9 cellular contexts compared by ENCODE assay signal in the genomic region with DNA sequence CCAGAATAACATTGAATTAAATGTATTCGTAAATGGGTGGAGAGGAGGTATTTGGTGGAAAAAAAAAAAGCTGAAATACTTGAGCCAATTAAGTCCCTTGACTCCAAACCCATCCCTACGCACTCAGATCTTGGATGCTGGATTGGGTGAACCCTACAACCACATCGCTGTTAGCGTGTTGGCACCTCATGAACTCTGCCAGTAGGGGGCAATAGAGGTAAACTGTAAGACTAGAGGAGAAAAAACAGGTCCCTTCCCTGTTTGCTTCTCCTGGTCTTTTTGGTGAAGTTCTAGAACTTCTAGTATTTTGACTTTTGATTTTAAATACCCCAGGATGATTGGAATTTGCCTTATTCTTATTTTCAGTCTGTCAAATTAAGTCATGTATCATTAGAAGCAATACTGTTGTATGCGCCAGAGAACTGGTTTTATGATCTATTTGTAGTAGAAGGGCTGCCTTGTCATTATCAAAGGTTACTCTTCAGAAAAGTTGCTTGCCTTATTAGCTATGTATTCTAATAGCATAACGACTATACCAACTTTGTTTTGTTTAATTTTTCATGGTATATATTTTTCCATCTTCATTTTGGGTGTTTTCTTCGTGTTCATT. TPM values are rescaled to one million over a fixed set of nuclear protein-coding genes. Genes with fewer than 3 reads are reported as not detected.
A peak's percentile ranks its signal among the peaks of the same experiment; 100 is the strongest.
DNase-seq lines count a peak whose midpoint lies in the region; ATAC-seq and TF ChIP-seq lines count a peak whose summit lies in the region.
"Had no signal": no experiment of that assay in that cellular context is flagged by ENCODE, and none has a peak within 500 bp of the region (broad histone marks: within the 10 kb centered on the region; RNA-seq: fewer than 3 reads in every experiment).

No MANE protein-coding gene starts in this region.

- no peaks in the 10 kb centered on the region for H3K4me1 ChIP-seq in hepatocyte (ENCODE audit: insufficient read depth)

- no peaks in the 10 kb centered on the region for H3K9me2 ChIP-seq in hepatocyte (replicated peaks; ENCODE audit: insufficient read depth)

- no peak overlapping the region for H2AFZ ChIP-seq in hepatocyte

- peak; percentile 83 for ATAC-seq in GM19043 (IDR thresholded peaks at IDR 0.05; ENCODE audit: low read depth, unreplicated experiment)
- peak; percentile 81 for ATAC-seq in HG03066 (IDR thresholded peaks at IDR 0.05; ENCODE audit: low read depth, unreplicated experiment)
- ATAC-seq in activated CD8-positive, alpha-beta T cell treated with anti-CD3 and anti-CD28 coated beads, Interleukin-2, amount 10 ng/mL, durations not matched to agents 7 days and 5 days = peak; percentile 58

- CTCF ChIA-PET in activated CD8-positive, alpha-beta T cell treated with anti-CD3 and anti-CD28 coated beads, Interleukin-2, amount 10 ng/mL, durations not matched to agents 7 days and 5 days (lab: Charles Lee) = interaction anchor here (0.6 to 1.4 kb wide), 3 partner anchors 12 to 34 kb away, joined by 3 to 4 read pairs (median 3); no protein-coding TSS in a partner anchor

- no peaks in the 10 kb centered on the region for H3K36me3 ChIP-seq in hepatocyte (replicated peaks; ENCODE audit: insufficient read depth, low read depth)

- H3K9me3 Mint-ChIP-seq in activated CD8-positive, alpha-beta T cell treated with anti-CD3 and anti-CD28 coated beads, Interleukin-2, amount 10 ng/mL, durations not matched to agents 7 days and 5 days (ENCODE audit: insufficient read depth) = no peaks in the 10 kb centered on the region

- no peak overlapping the region for H3K4me2 ChIP-seq in hepatocyte

- no peaks in the 10 kb centered on the region for H3K36me3 Mint-ChIP-seq in activated CD8-positive, alpha-beta T cell treated with anti-CD3 and anti-CD28 coated beads, Interleukin-2, amount 10 ng/mL, durations not matched to agents 7 days and 5 days (ENCODE audit: low read depth)
- H3K36me3 Mint-ChIP-seq: activated naive CD8-positive, alpha-beta T cell had no signal

- no peak overlapping the region for H3K4me3 ChIP-seq in hepatocyte

- TF ChIP-seq CTCF in hepatocyte (IDR thresholded peaks at IDR 0.05; ENCODE audit: poor library complexity) = peak; percentile 54

- no peaks in the 10 kb centered on the region for H3K79me2 ChIP-seq in hepatocyte

- no peaks in the 10 kb centered on the region for H3K9me3 ChIP-seq in hepatocyte (ENCODE audit: low read depth)

- no peaks in the 10 kb centered on the region for H3K4me1 Mint-ChIP-seq in activated CD8-positive, alpha-beta T cell treated with anti-CD3 and anti-CD28 coated beads, Interleukin-2, amount 10 ng/mL, durations not matched to agents 7 days and 5 days (ENCODE audit: low read depth)

- no peaks in the 10 kb centered on the region for H3K27me3 Mint-ChIP-seq in activated CD8-positive, alpha-beta T cell treated with anti-CD3 and anti-CD28 coated beads, Interleukin-2, amount 10 ng/mL, durations not matched to agents 7 days and 5 days (ENCODE audit: low read depth)
- H3K27me3 Mint-ChIP-seq: activated naive CD8-positive, alpha-beta T cell had no signal

- peak; percentile 90 for DNase-seq in DMS53 (lab: John Stamatoyannopoulos, UW)
- DNase-seq in NCI-H2107 (lab: John Stamatoyannopoulos, UW) = peak; percentile 8
- peak; percentile 60 for DNase-seq in activated CD8-positive, alpha-beta T cell treated with anti-CD3 and anti-CD28 coated beads, Interleukin-2, amount 10 ng/mL, durations not matched to agents 7 days and 5 days
- peak; percentile 69 for DNase-seq in hepatocyte (ENCODE audit: low spot score)
- peak; percentile 2 to 22 for DNase-seq in stimulated activated CD4-positive, alpha-beta T cell treated with anti-CD3 and anti-CD28 coated beads, Interleukin-15, amount 100 ng/mL, for 48 hours (ENCODE audit: low read depth in 2 of 2)
- no peak for DNase-seq in NCI-H128 (lab: John Stamatoyannopoulos, UW; ENCODE audit: unreplicated experiment)

- H3K4me3 Mint-ChIP-seq in activated CD8-positive, alpha-beta T cell treated with anti-CD3 and anti-CD28 coated beads, Interleukin-2, amount 10 ng/mL, durations not matched to agents 7 days and 5 days = no peak overlapping the region
- H3K4me3 Mint-ChIP-seq: activated naive CD8-positive, alpha-beta T cell had no signal

- WGBS in hepatocyte (ENCODE audit: low lambda C conversion rate, missing lambda C conversion rate) = 35% methylated on average over 7 of the region's 7 CpGs

- no peak overlapping the region for H3K27ac Mint-ChIP-seq in activated CD8-positive, alpha-beta T cell treated with anti-CD3 and anti-CD28 coated beads, Interleukin-2, amount 10 ng/mL, durations not matched to agents 7 days and 5 days
- H3K27ac Mint-ChIP-seq: activated naive CD8-positive, alpha-beta T cell had no signal

- POLR2A ChIA-PET in activated CD8-positive, alpha-beta T cell treated with anti-CD3 and anti-CD28 coated beads, Interleukin-2, amount 10 ng/mL, durations not matched to agents 7 days and 5 days (lab: Charles Lee) = no interaction called here

- no peak overlapping the region for H3K27ac ChIP-seq in hepatocyte

- H3K27me3 ChIP-seq in hepatocyte = no peaks in the 10 kb centered on the region

- no peaks in the 10 kb centered on the region for H4K20me1 ChIP-seq in hepatocyte (ENCODE audit: insufficient read depth, poor library complexity, severe bottlenecking)

RNA-seq across cellular contexts. Expression of gene OR13G1, which starts 1.9 kb away (rescaled TPM):
- total RNA-seq in activated CD8-positive, alpha-beta T cell treated with anti-CD3 and anti-CD28 coated beads, Interleukin-2, amount 10 ng/mL, durations not matched to agents 7 days and 5 days = not detected
- not detected in 2 replicates for total RNA-seq in hepatocyte
- polyA plus RNA-seq in hepatocyte = not detected in 2 replicates

RNA-seq across cellular contexts. Expression of gene OR6F1, which starts 35.1 kb away (rescaled TPM):
- not detected for total RNA-seq in activated CD8-positive, alpha-beta T cell treated with anti-CD3 and anti-CD28 coated beads, Interleukin-2, amount 10 ng/mL, durations not matched to agents 7 days and 5 days
- total RNA-seq in hepatocyte = not detected in 2 replicates
- not detected in 2 replicates for polyA plus RNA-seq in hepatocyte

RNA-seq across cellular contexts. Expression of gene OR14K1, which starts 57.0 kb away (rescaled TPM):
- not detected for total RNA-seq in activated CD8-positive, alpha-beta T cell treated with anti-CD3 and anti-CD28 coated beads, Interleukin-2, amount 10 ng/mL, durations not matched to agents 7 days and 5 days
- not detected in 2 replicates for total RNA-seq in hepatocyte
- not detected in 2 replicates for polyA plus RNA-seq in hepatocyte
